Comparison of ENCODE assay signal across 19 cellular contexts in genomic region chr1:246454655-246455054, GRCh38.
"Had no signal": no experiment of that assay in that cellular context is flagged by ENCODE, and none has a peak within 500 bp of the region (broad histone marks: within the 10 kb centered on the region; RNA-seq: fewer than 3 reads in every experiment).

No MANE protein-coding gene starts in this region.

- ATAC-seq: body of pancreas; natural killer cell treated with Interleukin-12 subunit alpha and Interleukin-12 subunit beta and Interleukin-15 and Interleukin-18, amount 100 ng/mL, for 72 hours; upper lobe of right lung had no signal

- H3K27ac Mint-ChIP-seq: activated CD4-positive, alpha-beta memory T cell treated with anti-CD3 and anti-CD28 coated beads for 36 hours; activated naive CD8-positive, alpha-beta T cell treated with anti-CD3 and anti-CD28 coated beads for 36 hours; immature natural killer cell; natural killer cell treated with Interleukin-12 subunit alpha and Interleukin-12 subunit beta and Interleukin-15 and Interleukin-18, amount 100 ng/mL, for 72 hours had no signal

- H3K27ac ChIP-seq: body of pancreas, coronary artery, heart right ventricle, neutrophil, parathyroid adenoma, upper lobe of right lung had no signal

- FAIRE-seq: endometrium had no signal

- H2AFZ ChIP-seq: parathyroid adenoma had no signal

- H3K9ac ChIP-seq: parathyroid adenoma had no signal

- H3K9me3 ChIP-seq: body of pancreas, heart right ventricle, neutrophil, upper lobe of right lung had no signal

- H3K79me2 ChIP-seq: parathyroid adenoma had no signal

- H3K36me3 Mint-ChIP-seq: natural killer cell treated with Interleukin-12 subunit alpha and Interleukin-12 subunit beta and Interleukin-15 and Interleukin-18, amount 100 ng/mL, for 72 hours had no signal

- H3K27me3 Mint-ChIP-seq: activated CD4-positive, alpha-beta memory T cell treated with anti-CD3 and anti-CD28 coated beads for 36 hours; activated naive CD8-positive, alpha-beta T cell treated with anti-CD3 and anti-CD28 coated beads for 36 hours; natural killer cell treated with Interleukin-12 subunit alpha and Interleukin-12 subunit beta and Interleukin-15 and Interleukin-18, amount 100 ng/mL, for 72 hours had no signal

- H3K4me3 Mint-ChIP-seq: activated CD4-positive, alpha-beta memory T cell treated with anti-CD3 and anti-CD28 coated beads for 36 hours; activated naive CD8-positive, alpha-beta T cell treated with anti-CD3 and anti-CD28 coated beads for 36 hours; immature natural killer cell; natural killer cell treated with Interleukin-12 subunit alpha and Interleukin-12 subunit beta and Interleukin-15 and Interleukin-18, amount 100 ng/mL, for 72 hours had no signal

- DNase-seq: activated CD4-positive, alpha-beta memory T cell treated with anti-CD3 and anti-CD28 coated beads for 36 hours; activated naive CD4-positive, alpha-beta T cell; activated naive CD8-positive, alpha-beta T cell treated with anti-CD3 and anti-CD28 coated beads for 36 hours; amniotic stem cell; body of pancreas; central memory CD4-positive, alpha-beta T cell; heart right ventricle; immature natural killer cell; kidney glomerular epithelial cell; mesendoderm; stimulated activated CD4-positive, alpha-beta T cell treated with anti-CD3 and anti-CD28 coated beads, Interleukin-1b, Interleukin-23, amount 100 ng/mL, for 48 hours; stimulated activated CD8-positive, alpha-beta memory T cell treated with anti-CD3 and anti-CD28 coated beads, Interleukin-4, amount 100 ng/mL, for 48 hours; stimulated activated naive CD4-positive, alpha-beta T cell; upper lobe of right lung had no signal

- H3K27me3 ChIP-seq: body of pancreas, heart right ventricle, neutrophil, upper lobe of right lung had no signal

- H3K4me3 ChIP-seq: body of pancreas, coronary artery, heart right ventricle, upper lobe of right lung had no signal

- H3K9me3 Mint-ChIP-seq: activated CD4-positive, alpha-beta memory T cell treated with anti-CD3 and anti-CD28 coated beads for 36 hours; activated naive CD8-positive, alpha-beta T cell treated with anti-CD3 and anti-CD28 coated beads for 36 hours; immature natural killer cell; natural killer cell treated with Interleukin-12 subunit alpha and Interleukin-12 subunit beta and Interleukin-15 and Interleukin-18, amount 100 ng/mL, for 72 hours had no signal

- H3K4me1 ChIP-seq: body of pancreas, upper lobe of right lung had no signal

- H3K36me3 ChIP-seq: heart right ventricle, neutrophil, upper lobe of right lung had no signal
